13 cellular contexts compared by ENCODE assay signal in the genomic region with DNA sequence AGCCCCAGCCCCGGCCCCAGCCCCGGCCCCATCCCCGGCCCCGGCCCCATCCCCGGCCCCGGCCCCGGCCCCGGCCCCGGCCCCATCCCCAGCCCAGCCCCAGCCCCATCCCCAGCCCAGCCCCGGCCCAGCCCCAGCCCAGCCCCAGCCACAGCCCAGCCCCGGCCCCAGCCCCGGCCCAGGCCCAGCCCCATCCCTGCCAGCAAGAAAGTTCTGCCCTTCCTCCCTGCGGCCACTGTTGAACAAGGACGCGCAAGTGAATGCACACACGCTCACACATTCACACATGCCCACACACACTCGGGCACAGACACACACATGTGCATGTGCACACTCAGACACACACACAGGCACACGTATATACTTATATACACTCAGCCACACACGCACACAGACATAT.
DNase-seq lines count a peak whose midpoint lies in the region; TF ChIP-seq lines count a peak whose summit lies in the region.
"Had no signal": no experiment of that assay in that cellular context is flagged by ENCODE, and none has a peak within 500 bp of the region (broad histone marks: within the 10 kb centered on the region; RNA-seq: fewer than 3 reads in every experiment).

No MANE protein-coding gene starts in this region.

- no peak overlapping the region for H2BK120ac ChIP-seq in mesenchymal stem cell (ENCODE audit: low read depth, low read length)

- no peak overlapping the region for H3K9ac ChIP-seq in HUES6 (ENCODE audit: low read length)
- H3K9ac ChIP-seq in mesenchymal stem cell (ENCODE audit: low read length) = no peak overlapping the region

- peak overlapping the region; percentile 39 for H4K91ac ChIP-seq in mesenchymal stem cell (ENCODE audit: low read length)

- peaks cover 6% of the 10 kb centered on the region; the same call in 1 of the 2 replicates for H3K9me3 ChIP-seq in HUES6 (ENCODE audit: control insufficient read depth, insufficient read depth, low read depth, low read length)
- no peaks in the 10 kb centered on the region for H3K9me3 ChIP-seq in mesenchymal stem cell (ENCODE audit: control insufficient read depth, low read length)
- H3K9me3 ChIP-seq: Caco-2 had no signal

- no peaks in the 10 kb centered on the region for H3K4me1 Mint-ChIP-seq in chondrocyte (ENCODE audit: low read depth)
- H3K4me1 Mint-ChIP-seq: CD14-positive monocyte, IgD-negative memory B cell had no signal

- peak overlapping the region; percentile 46 for H3K4me3 ChIP-seq in HUES6 (ENCODE audit: low read depth, low read length)
- no peak overlapping the region for H3K4me3 ChIP-seq in mesenchymal stem cell (ENCODE audit: insufficient read depth in 1 of 2, low read depth in 1 of 2, low read length in 2 of 2)

- H3K4me3 Mint-ChIP-seq in chondrocyte (ENCODE audit: unreplicated experiment) = no peak overlapping the region
- H3K4me3 Mint-ChIP-seq: CD14-positive monocyte; CD8-positive, alpha-beta T cell; IgD-negative memory B cell had no signal

- no peak overlapping the region for H3K18ac ChIP-seq in mesenchymal stem cell (ENCODE audit: low read depth in 1 of 2, low read length in 2 of 2)

- no peaks in the 10 kb centered on the region for H3K36me3 ChIP-seq in HUES6 (ENCODE audit: control insufficient read depth, insufficient read depth, low read length)
- H3K36me3 ChIP-seq in mesenchymal stem cell (ENCODE audit: control insufficient read depth in 1 of 2, insufficient read depth in 2 of 2, low read depth in 1 of 2, low read length in 2 of 2) = no peaks in the 10 kb centered on the region

- no peak overlapping the region for H3K27ac ChIP-seq in HUES6 (ENCODE audit: low read depth, low read length)
- no peak overlapping the region for H3K27ac ChIP-seq in mesenchymal stem cell (ENCODE audit: low read length, poor library complexity, severe bottlenecking)
- H3K27ac ChIP-seq: HL-60 had no signal

- H3K4ac ChIP-seq in mesenchymal stem cell (ENCODE audit: low read depth in 1 of 2, low read length in 2 of 2) = no peak overlapping the region

- WGBS in mesenchymal stem cell = 87% methylated on average over 9 of the region's 19 CpGs

- no peaks in the 10 kb centered on the region for H3K79me1 ChIP-seq in mesenchymal stem cell (replicated peaks; ENCODE audit: low read length, poor library complexity, severe bottlenecking)

- H2BK12ac ChIP-seq in mesenchymal stem cell (ENCODE audit: low read length in 2 of 2) = no peak overlapping the region

- no peak overlapping the region for H2BK15ac ChIP-seq in mesenchymal stem cell (ENCODE audit: low read depth, poor library complexity, severe bottlenecking)

- DNase-seq in chondrocyte (ENCODE audit: low spot score) (peak; percentile 46), mesenchymal stem cell (no peak), SKM-1 (lab: John Stamatoyannopoulos, UW; ENCODE audit: unreplicated experiment) (no peak), A172 (ENCODE audit: low spot score) (no peak), COLO668 (lab: John Stamatoyannopoulos, UW; ENCODE audit: unreplicated experiment) (no peak)
- DNase-seq: Caco-2, DND-41, GDM1 had no signal

- H3K9me3 Mint-ChIP-seq in chondrocyte (ENCODE audit: low read depth) = no peaks in the 10 kb centered on the region
- H3K9me3 Mint-ChIP-seq: CD8-positive, alpha-beta T cell had no signal

- H2AK5ac ChIP-seq in mesenchymal stem cell (ENCODE audit: low read length, severe bottlenecking) = no peak overlapping the region

- H3K23ac ChIP-seq in mesenchymal stem cell (ENCODE audit: low read length in 2 of 2) = no peak overlapping the region

- H4K8ac ChIP-seq in mesenchymal stem cell (ENCODE audit: low read length) = no peak overlapping the region

- H3K27me3 ChIP-seq in HUES6 (ENCODE audit: control insufficient read depth, insufficient read depth, low read length) (peaks cover 4% of the 10 kb centered on the region; the same call in 1 of the 2 replicates), mesenchymal stem cell (ENCODE audit: control insufficient read depth in 1 of 2, insufficient read depth in 1 of 2, low read length in 2 of 2) (peaks cover 0 to 36% of the 10 kb centered on the region in 2 experiments)

- H3K4me1 ChIP-seq in HUES6 (ENCODE audit: control insufficient read depth, insufficient read depth, low read length) (peaks cover 23% of the 10 kb centered on the region), mesenchymal stem cell (ENCODE audit: control insufficient read depth, insufficient read depth, low read depth, low read length) (no peaks in the 10 kb centered on the region)
- H3K4me1 ChIP-seq: Caco-2 had no signal

- no peak overlapping the region for H2AFZ ChIP-seq in mesenchymal stem cell (ENCODE audit: low read depth, low read length)

- H3K14ac ChIP-seq in mesenchymal stem cell (ENCODE audit: low read length in 2 of 2) = no peak overlapping the region

- H2BK5ac ChIP-seq in mesenchymal stem cell (ENCODE audit: low read depth, low read length, poor library complexity, severe bottlenecking) = no peak overlapping the region

- no peak for TF ChIP-seq CTCF in chondrocyte (IDR thresholded peaks at IDR 0.05)

- peaks cover 12% of the 10 kb centered on the region for H3K27me3 Mint-ChIP-seq in chondrocyte (ENCODE audit: low read depth)
- H3K27me3 Mint-ChIP-seq: IgD-negative memory B cell had no signal

- no peak overlapping the region for H3K4me2 ChIP-seq in mesenchymal stem cell (ENCODE audit: low read length, poor library complexity, severe bottlenecking)

- H3K27ac Mint-ChIP-seq in chondrocyte (ENCODE audit: unreplicated experiment) = no peak overlapping the region
- H3K27ac Mint-ChIP-seq: CD14-positive monocyte; CD8-positive, alpha-beta T cell; IgD-negative memory B cell had no signal

- no peaks in the 10 kb centered on the region for H3K36me3 Mint-ChIP-seq in chondrocyte (ENCODE audit: low read depth)
- H3K36me3 Mint-ChIP-seq: CD8-positive, alpha-beta T cell; IgD-negative memory B cell had no signal
